ENCODE assay signal across 2 cellular contexts in genomic region chr22:36819112-36819511, GRCh38.
TF ChIP-seq lines count a peak whose summit lies in the region.

No MANE protein-coding gene starts in this region.

TF ChIP-seq in GM23338, 12 proteins besides CTCF, POLR2A, EP300 and RAD21:
- TF ChIP-seq REST (IDR thresholded peaks at IDR 0.05; ENCODE audit: unreplicated experiment) (no peak), JUNB (IDR thresholded peaks at IDR 0.05; ENCODE audit: unreplicated experiment) (no peak), ETS1 (IDR thresholded peaks at IDR 0.05) (no peak), ZNF114 (CRISPR knock-in tag; IDR thresholded peaks at IDR 0.05) (no peak), EZH2phosphoT487 (IDR thresholded peaks at IDR 0.05; ENCODE audit: unreplicated experiment) (no peak), ZNF331 (CRISPR knock-in tag; IDR thresholded peaks at IDR 0.05; ENCODE audit: low read depth) (no peak), STAT1 (IDR thresholded peaks at IDR 0.05; ENCODE audit: unreplicated experiment) (no peak), ZNF462 (CRISPR knock-in tag; IDR thresholded peaks at IDR 0.05) (no peak), NANOG (IDR thresholded peaks at IDR 0.05; ENCODE audit: borderline replicate concordance) (no peak), POLR2AphosphoS5 (IDR thresholded peaks at IDR 0.05; ENCODE audit: low read depth) (no peak), CREB1 (CRISPR knock-in tag; IDR thresholded peaks at IDR 0.05; ENCODE audit: low read depth) (no peak), EZH2 (IDR thresholded peaks at IDR 0.05; ENCODE audit: low read depth, unreplicated experiment) (no peak)
TF ChIP-seq in GM23338: peak in this region for 0.

TF ChIP-seq in H1, 55 proteins besides CTCF, POLR2A, EP300 and RAD21:
- TF ChIP-seq TEAD4 (IDR thresholded peaks at IDR 0.05; ENCODE audit: low read depth, low read length), result peak; percentile 33; the same call in 1 of the 2 replicates
- TF ChIP-seq PHF8 (conservative IDR thresholded peaks at IDR 0.05; ENCODE audit: low read depth, low read length), result no peak
TF ChIP-seq in H1: peak in this region for 1.
